Comparison of ENCODE assay signal across 8 cellular contexts in the genomic region with DNA sequence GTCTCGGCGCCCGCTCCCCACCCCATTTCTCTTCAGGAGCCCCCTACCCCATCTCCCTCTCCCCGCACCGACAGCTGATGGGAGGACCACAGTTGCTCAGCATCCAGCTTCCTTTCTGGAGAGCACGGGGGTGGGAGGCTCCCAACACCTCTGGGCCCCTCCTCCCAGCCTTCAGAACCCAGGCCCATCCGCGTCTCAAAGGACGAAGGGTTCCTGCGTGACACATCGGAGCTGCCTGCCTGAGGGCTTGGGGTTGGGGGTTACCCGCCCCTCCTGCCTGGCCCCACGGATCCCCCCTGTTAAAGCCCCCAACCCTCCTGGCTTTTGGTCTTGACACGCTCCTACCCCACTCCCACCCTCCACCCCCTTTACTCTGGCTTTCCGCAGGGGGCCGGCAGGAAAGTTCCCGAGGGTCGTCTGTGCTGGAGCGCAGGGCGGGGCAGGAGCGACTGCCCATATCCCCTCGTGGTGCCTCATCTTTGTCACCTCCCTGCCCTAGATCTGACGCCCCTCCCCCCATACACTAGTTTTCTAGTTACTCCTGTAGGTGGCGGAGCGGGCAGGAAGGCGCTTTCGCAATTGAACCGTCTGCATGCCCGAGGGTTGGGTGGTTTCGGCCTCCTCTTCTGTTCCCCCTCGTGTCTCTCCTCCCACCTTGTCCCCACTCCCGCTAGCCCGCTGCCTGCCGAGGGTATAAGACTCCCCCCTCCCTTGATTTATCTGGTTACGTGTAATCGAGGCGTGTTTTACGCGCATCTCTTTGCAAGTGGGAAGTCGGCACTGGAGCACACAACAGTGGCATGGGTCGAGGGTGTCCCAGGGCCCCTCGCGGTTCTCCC. TPM values are rescaled to one million over a fixed set of nuclear protein-coding genes. Genes with fewer than 3 reads are reported as not detected.
DNase-seq lines count a peak whose midpoint lies in the region; TF ChIP-seq lines count a peak whose summit lies in the region.

No MANE protein-coding gene starts in this region.

- peaks cover 37% of the 10 kb centered on the region for H3K4me1 Mint-ChIP-seq in activated CD4-positive, alpha-beta T cell treated with anti-CD3 and anti-CD28 coated beads, Interleukin-2, amount 10 ng/mL, durations not matched to agents 24 days and 14 days

- no peaks in the 10 kb centered on the region for H3K9me3 Mint-ChIP-seq in activated CD4-positive, alpha-beta T cell treated with anti-CD3 and anti-CD28 coated beads, Interleukin-2, amount 10 ng/mL, durations not matched to agents 24 days and 14 days

- DNase-seq in NK-92 (lab: John Stamatoyannopoulos, UW; ENCODE audit: unreplicated experiment) (peak; percentile 43), NCI-H2171 treated with DMSO at 0.1 percent for 48 hours (lab: John Stamatoyannopoulos, UW) (peak; percentile 33), coronary artery (ENCODE audit: low spot score) (peak; percentile 81), left kidney (ENCODE audit: low read depth, low spot score) (peak; percentile 96), NCI-H187 treated with DMSO at 0.1 percent for 48 hours (lab: John Stamatoyannopoulos, UW) (no peak)
- DNase-seq in NK-92 treated with Interleukin-12 subunit alpha and Interleukin-12 subunit beta, amount 100 ng/mL, for 24 hours (lab: John Stamatoyannopoulos, UW), result no peak
- DNase-seq in activated CD4-positive, alpha-beta T cell treated with anti-CD3 and anti-CD28 coated beads, Interleukin-2, amount 10 ng/mL, durations not matched to agents 24 days and 14 days, result peak; percentile 95
- peak; percentile 65 to 90 (median 81) for DNase-seq in stimulated activated CD4-positive, alpha-beta T cell treated with anti-CD3 and anti-CD28 coated beads, Interleukin-1b, Interleukin-23, amount 100 ng/mL, for 24 hours (ENCODE audit: low read depth in 4 of 4, low spot score in 1 of 4)

- peak overlapping the region; percentile 87 for H3K4me3 ChIP-seq in coronary artery

- peak; percentile 23 for TF ChIP-seq CTCF in coronary artery (IDR thresholded peaks at IDR 0.05)

- peaks cover 15% of the 10 kb centered on the region for H3K27me3 Mint-ChIP-seq in activated CD4-positive, alpha-beta T cell treated with anti-CD3 and anti-CD28 coated beads, Interleukin-2, amount 10 ng/mL, durations not matched to agents 24 days and 14 days

- peak overlapping the region; percentile 97 for H3K4me3 Mint-ChIP-seq in activated CD4-positive, alpha-beta T cell treated with anti-CD3 and anti-CD28 coated beads, Interleukin-2, amount 10 ng/mL, durations not matched to agents 24 days and 14 days

- peaks cover 18% of the 10 kb centered on the region for H3K36me3 Mint-ChIP-seq in activated CD4-positive, alpha-beta T cell treated with anti-CD3 and anti-CD28 coated beads, Interleukin-2, amount 10 ng/mL, durations not matched to agents 24 days and 14 days (ENCODE audit: low read depth)

- intact Hi-C loops in activated CD4-positive, alpha-beta T cell treated with anti-CD3 and anti-CD28 coated beads, Interleukin-2, amount 10 ng/mL, durations not matched to agents 24 days and 14 days (cut with micrococcal nuclease), result loop anchor here (1.0 to 2.0 kb wide), 5 partner anchors 23 to 118 kb away; a partner anchor contains a TSS

- H3K27ac ChIP-seq in coronary artery, result peak overlapping the region; percentile 72 to 82

- peak overlapping the region; percentile 96 for H3K27ac Mint-ChIP-seq in activated CD4-positive, alpha-beta T cell treated with anti-CD3 and anti-CD28 coated beads, Interleukin-2, amount 10 ng/mL, durations not matched to agents 24 days and 14 days

RNA-seq across cellular contexts. Expression of a gene that starts 0.9 kb away (rescaled TPM):
- total RNA-seq in activated CD4-positive, alpha-beta T cell treated with anti-CD3 and anti-CD28 coated beads, Interleukin-2, amount 10 ng/mL, durations not matched to agents 24 days and 14 days, result 82.9 and 84.1 TPM in 2 replicates

RNA-seq across cellular contexts. Expression of a gene that starts 4.7 kb away (rescaled TPM):
- total RNA-seq in activated CD4-positive, alpha-beta T cell treated with anti-CD3 and anti-CD28 coated beads, Interleukin-2, amount 10 ng/mL, durations not matched to agents 24 days and 14 days, result not detected in 2 replicates

RNA-seq across cellular contexts. Expression of a gene that starts 12.7 kb away (rescaled TPM):
- not detected in 2 replicates for total RNA-seq in activated CD4-positive, alpha-beta T cell treated with anti-CD3 and anti-CD28 coated beads, Interleukin-2, amount 10 ng/mL, durations not matched to agents 24 days and 14 days

RNA-seq across cellular contexts. Expression of a gene that starts 20.4 kb away (rescaled TPM):
- not detected in 2 replicates for total RNA-seq in activated CD4-positive, alpha-beta T cell treated with anti-CD3 and anti-CD28 coated beads, Interleukin-2, amount 10 ng/mL, durations not matched to agents 24 days and 14 days

RNA-seq across cellular contexts. Expression of a gene that starts 44.6 kb away (rescaled TPM):
- total RNA-seq in activated CD4-positive, alpha-beta T cell treated with anti-CD3 and anti-CD28 coated beads, Interleukin-2, amount 10 ng/mL, durations not matched to agents 24 days and 14 days, result 83.4 and 84.3 TPM in 2 replicates

Comparison
In these comparisons a context has a peak if more than half of its experiments do, and no peak if none do; other contexts are left out.
1. DNase-seq: peak in NK-92 (single experiment), NCI-H2171 treated with DMSO at 0.1 percent for 48 hours (single experiment), activated CD4-positive, alpha-beta T cell treated with anti-CD3 and anti-CD28 coated beads, Interleukin-2, amount 10 ng/mL, durations not matched to agents 24 days and 14 days (single experiment), coronary artery (single experiment), left kidney (single experiment) and stimulated activated CD4-positive, alpha-beta T cell treated with anti-CD3 and anti-CD28 coated beads, Interleukin-1b, Interleukin-23, amount 100 ng/mL, for 24 hours (4 of 4); none in NK-92 treated with Interleukin-12 subunit alpha and Interleukin-12 subunit beta, amount 100 ng/mL, for 24 hours (single experiment) and NCI-H187 treated with DMSO at 0.1 percent for 48 hours (single experiment).